In the genomic region with DNA sequence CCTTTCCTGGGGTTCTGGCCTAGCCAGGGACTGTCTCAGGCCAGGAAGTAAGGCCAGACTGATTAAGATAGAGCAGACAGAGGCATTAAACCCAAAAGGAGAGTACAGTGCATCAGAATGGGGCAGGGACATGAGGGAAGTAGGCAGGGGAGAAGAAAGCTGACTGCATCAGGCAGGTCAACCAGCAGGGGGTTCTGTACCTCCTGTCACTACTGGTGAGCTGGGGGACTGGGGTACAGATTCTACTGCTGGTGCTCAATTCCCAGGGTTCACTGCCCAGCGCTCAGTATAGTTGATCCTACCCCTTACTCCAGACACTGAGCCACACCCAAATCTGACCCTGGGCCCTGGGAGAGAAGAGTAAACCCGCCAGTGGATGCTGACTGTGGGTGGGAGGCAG, we compare ENCODE assay signal across 14 cellular contexts. TPM values are rescaled to one million over a fixed set of nuclear protein-coding genes. Genes with fewer than 3 reads are reported as not detected.
DNase-seq lines count a peak whose midpoint lies in the region; ATAC-seq, FAIRE-seq and TF ChIP-seq lines count a peak whose summit lies in the region.
"Had no signal": no experiment of that assay in that cellular context is flagged by ENCODE, and none has a peak within 500 bp of the region (broad histone marks: within the 10 kb centered on the region; RNA-seq: fewer than 3 reads in every experiment).

No MANE protein-coding gene starts in this region.

- no peak overlapping the region for H3K56ac ChIP-seq in H1 (replicated peaks; ENCODE audit: insufficient read length, low read depth, low read length)

- no peaks in the 10 kb centered on the region for H3K79me2 ChIP-seq in OCI-LY3 (ENCODE audit: low read length)
- no peaks in the 10 kb centered on the region for H3K79me2 ChIP-seq in H1 (ENCODE audit: control insufficient read depth in 1 of 2, insufficient read depth in 2 of 2, low read length in 2 of 2)

- peak overlapping the region; percentile 10 for H3K27ac Mint-ChIP-seq in stimulated activated effector memory CD8-positive, alpha-beta T cell treated with anti-CD3 and anti-CD28 coated beads, Interleukin-12 subunit alpha, Interleukin-12 subunit beta, amount 100 ng/mL, for 72 hours
- H3K27ac Mint-ChIP-seq: H9 had no signal

- TF ChIP-seq POLR2A in H1 (IDR thresholded peaks at IDR 0.05; ENCODE audit: control extremely low read depth in 1 of 2, low read depth in 2 of 2, low read length in 2 of 2): no peak

- H2AFZ ChIP-seq in OCI-LY3 (ENCODE audit: low read depth, low read length) (peak overlapping the region; percentile 41; the same call in 1 of the 2 replicates), H1 (ENCODE audit: low read length) (no peak overlapping the region)

- no peak overlapping the region for H4K5ac ChIP-seq in H1 (ENCODE audit: insufficient read length, low read depth, low read length)

- ATAC-seq in stimulated activated effector memory CD8-positive, alpha-beta T cell treated with anti-CD3 and anti-CD28 coated beads, Interleukin-12 subunit alpha, Interleukin-12 subunit beta, amount 100 ng/mL, for 72 hours: no peak
- ATAC-seq in GM19324 (IDR thresholded peaks at IDR 0.05; ENCODE audit: low FRiP score, unreplicated experiment) (no peak), GM19023 (IDR thresholded peaks at IDR 0.05; ENCODE audit: unreplicated experiment) (no peak)
- ATAC-seq: body of pancreas had no signal

- no peak overlapping the region for H2BK20ac ChIP-seq in H1 (ENCODE audit: low read length)

- H3K36me3 Mint-ChIP-seq in stimulated activated effector memory CD8-positive, alpha-beta T cell treated with anti-CD3 and anti-CD28 coated beads, Interleukin-12 subunit alpha, Interleukin-12 subunit beta, amount 100 ng/mL, for 72 hours: no peaks in the 10 kb centered on the region

- no peaks in the 10 kb centered on the region for H3K79me1 ChIP-seq in H1 (ENCODE audit: low read depth, low read length)

- DNase-seq in DMS53 (lab: John Stamatoyannopoulos, UW) (peak; percentile 4), DMS53 treated with DMSO at 0.1 percent for 48 hours (lab: John Stamatoyannopoulos, UW; ENCODE audit: unreplicated experiment) (no peak), H1 (ENCODE audit: low read depth in 1 of 2, low spot score in 2 of 2) (no peak), NCI-H2081 (lab: John Stamatoyannopoulos, UW) (no peak)
- DNase-seq in stimulated activated effector memory CD8-positive, alpha-beta T cell treated with anti-CD3 and anti-CD28 coated beads, Interleukin-12 subunit alpha, Interleukin-12 subunit beta, amount 100 ng/mL, for 72 hours (ENCODE audit: low spot score in 2 of 2): no peak
- DNase-seq: body of pancreas, H9, NCI-H748 treated with DMSO at 0.1 percent for 48 hours had no signal

- 0 out of 2 replicates have a peak overlapping the region, but pooled peaks have one; percentile 61 for H2BK15ac ChIP-seq in H1 (ENCODE audit: low read length)

- no peak overlapping the region for H3K14ac ChIP-seq in H1 (ENCODE audit: insufficient read length)

- no peak overlapping the region for H3K18ac ChIP-seq in H1 (ENCODE audit: extremely low read depth, low read length)

- H3K36me3 ChIP-seq in OCI-LY3 (replicated peaks; ENCODE audit: low read depth, low read length) (no peaks in the 10 kb centered on the region), H1 (ENCODE audit: control insufficient read depth in 2 of 4, insufficient read depth in 4 of 4, low read length in 3 of 4) (no peaks in the 10 kb centered on the region)

- no peak overlapping the region for H2AK5ac ChIP-seq in H1 (ENCODE audit: low read depth, low read length)

- H3K23ac ChIP-seq in H1 (ENCODE audit: insufficient read length): no peak overlapping the region

- peaks cover 2% of the 10 kb centered on the region for H3K4me1 Mint-ChIP-seq in stimulated activated effector memory CD8-positive, alpha-beta T cell treated with anti-CD3 and anti-CD28 coated beads, Interleukin-12 subunit alpha, Interleukin-12 subunit beta, amount 100 ng/mL, for 72 hours

- TF ChIP-seq CTCF in OCI-LY3 (IDR thresholded peaks at IDR 0.05; ENCODE audit: low read depth, low read length): peak; percentile 41
- TF ChIP-seq CTCF in H1 (IDR thresholded peaks at IDR 0.05; ENCODE audit: control extremely low read depth in 1 of 3, insufficient read depth in 1 of 3, low read depth in 1 of 3, low read length in 3 of 3): peak in 1 of 3 experiments; percentile 7; a peak in 1 of 4 replicates

- CTCF ChIA-PET in H1 (lab: Charles Lee; ENCODE audit: partially characterized antibody): interaction anchor here (0.7 to 16.5 kb wide), 7 partner anchors 6 to 478 kb away, joined by 3 to 163 read pairs (median 9); a partner anchor contains a TSS

- FAIRE-seq in H1 (lab: Jason Lieb, UNC): no peak
- FAIRE-seq: GM12891 had no signal

- H3K4me3 ChIP-seq in OCI-LY3 (ENCODE audit: low read length) (no peak overlapping the region), H1 (ENCODE audit: extremely low read depth in 1 of 4, insufficient read depth in 2 of 4, low read depth in 3 of 4, low read length in 4 of 4) (no peak overlapping the region)
- H3K4me3 ChIP-seq: body of pancreas had no signal

- H3K23me2 ChIP-seq in H1 (ENCODE audit: low read depth, low read length): peaks cover 9% of the 10 kb centered on the region; the same call in 1 of the 2 replicates

- no peaks in the 10 kb centered on the region for H3K9me3 ChIP-seq in OCI-LY3 (ENCODE audit: insufficient read depth, low read length)
- no peaks in the 10 kb centered on the region for H3K9me3 ChIP-seq in H1 (ENCODE audit: insufficient read depth in 2 of 2, low read depth in 1 of 2, low read length in 1 of 2)
- H3K9me3 ChIP-seq: body of pancreas had no signal

- peak overlapping the region; percentile 22; the same call in 1 of the 2 replicates for H3K9ac ChIP-seq in OCI-LY3 (ENCODE audit: low read length)
- no peak overlapping the region for H3K9ac ChIP-seq in H1 (replicated peaks in 1 of 4; ENCODE audit: extremely low read depth in 1 of 4, low read depth in 3 of 4, low read length in 3 of 4)

- H3K27ac ChIP-seq in OCI-LY3 (ENCODE audit: low read length): no peak overlapping the region
- no peak overlapping the region for H3K27ac ChIP-seq in H1 (ENCODE audit: low read depth, low read length)
- H3K27ac ChIP-seq: 22Rv1, body of pancreas had no signal

- no peaks in the 10 kb centered on the region for H3K9me3 Mint-ChIP-seq in stimulated activated effector memory CD8-positive, alpha-beta T cell treated with anti-CD3 and anti-CD28 coated beads, Interleukin-12 subunit alpha, Interleukin-12 subunit beta, amount 100 ng/mL, for 72 hours
- H3K9me3 Mint-ChIP-seq: H9 had no signal

- H3K4me3 Mint-ChIP-seq in stimulated activated effector memory CD8-positive, alpha-beta T cell treated with anti-CD3 and anti-CD28 coated beads, Interleukin-12 subunit alpha, Interleukin-12 subunit beta, amount 100 ng/mL, for 72 hours: no peak overlapping the region
- H3K4me3 Mint-ChIP-seq: H9 had no signal

- TF ChIP-seq EP300 in H1 (IDR thresholded peaks at IDR 0.05; ENCODE audit: borderline replicate concordance in 1 of 2, low read depth in 2 of 2, low read length in 2 of 2): no peak

- H4K20me1 ChIP-seq in OCI-LY3 (ENCODE audit: insufficient read depth, low read length) (no peaks in the 10 kb centered on the region), H1 (replicated peaks in 1 of 2; ENCODE audit: control insufficient read depth in 1 of 2, insufficient read depth in 2 of 2, low read length in 2 of 2) (no peaks in the 10 kb centered on the region)

- no peak overlapping the region for H2BK12ac ChIP-seq in H1 (ENCODE audit: low read depth, low read length)

- H3K4me2 ChIP-seq in OCI-LY3 (ENCODE audit: low read length) (peak overlapping the region; percentile 23), H1 (ENCODE audit: insufficient read depth in 1 of 2, low read depth in 2 of 2, low read length in 2 of 2) (no peak overlapping the region)

- H3K27me3 ChIP-seq in OCI-LY3 (ENCODE audit: low read depth, low read length) (peaks cover 8% of the 10 kb centered on the region), H1 (replicated peaks in 1 of 4; ENCODE audit: control insufficient read depth in 3 of 4, extremely low read depth in 1 of 4, insufficient read depth in 3 of 4, low read length in 3 of 4) (no peaks in the 10 kb centered on the region)
- H3K27me3 ChIP-seq: body of pancreas had no signal

- no peak overlapping the region for H3K4ac ChIP-seq in H1 (replicated peaks; ENCODE audit: insufficient read length, low read depth, low read length)

- H2BK5ac ChIP-seq in H1 (ENCODE audit: low read depth, low read length): no peak overlapping the region

- WGBS in H1 (ENCODE audit: extremely low coverage in 1 of 2, insufficient coverage in 1 of 2, insufficient read length in 1 of 2, insufficient replicate concordance in 2 of 2, low coverage in 1 of 2, low lambda C conversion rate in 2 of 2, missing lambda C conversion rate in 1 of 2), 2 experiments: 81% methylated on average over 2 of the region's 2 CpGs; no CpG with 5 or more reads in 1 of the 2 experiments

- H2BK120ac ChIP-seq in H1 (replicated peaks; ENCODE audit: low read depth, low read length): no peak overlapping the region

- peaks cover 25% of the 10 kb centered on the region for H3K4me1 ChIP-seq in OCI-LY3 (ENCODE audit: low read length)
- H3K4me1 ChIP-seq in H1 (replicated peaks in 1 of 4; ENCODE audit: control insufficient read depth in 3 of 4, insufficient read depth in 4 of 4, low read length in 3 of 4): peaks cover 3 to 13% (median 7%) of the 10 kb centered on the region in 4 experiments

- no peak overlapping the region for H4K91ac ChIP-seq in H1 (replicated peaks; ENCODE audit: insufficient read length, low read length)

- POLR2A ChIA-PET in H1 (lab: Charles Lee; ENCODE audit: partially characterized antibody): interaction anchor here (0.6 to 2.2 kb wide), 4 partner anchors 8 to 105 kb away, joined by 5 to 10 read pairs (median 6); a partner anchor contains a TSS

- TF ChIP-seq RAD21 in H1 (IDR thresholded peaks at IDR 0.05 in 1 of 2, conservative IDR thresholded peaks at IDR 0.05 in 1 of 2; ENCODE audit: low read depth in 2 of 2, low read length in 2 of 2): no peak

- H4K8ac ChIP-seq in H1 (ENCODE audit: extremely low read depth, insufficient read depth, low read length): no peak overlapping the region

RNA-seq across cellular contexts. Expression of a gene that starts 12.9 kb away (rescaled TPM):
- 33.4 and 39.2 TPM in 2 replicates for total RNA-seq in H1 (2021; fragmentation: NEBNext Ultra II Directional; extraction: Animal tissue kit (Norgen Biotek cat#: 25700))
- polyA plus RNA-seq in H1 (2011; rRNA removed): 15.9 and 17.7 TPM in 2 replicates
- 27.1 TPM for polyA plus RNA-seq in H1 (2011; cell fraction: cytosol; rRNA removed)
- 54.2 TPM for polyA plus RNA-seq in H1 (2011; cell fraction: nucleus; rRNA removed)
- 17.8 to 25.9 TPM (median 22.8 TPM) in 4 replicates for polyA plus RNA-seq in H1 (2012, experiment 1 of 2)
- polyA plus RNA-seq in H1 (2012, experiment 2 of 2): 8.3 TPM
- 11.7 TPM for polyA plus RNA-seq in H1 (2013, experiment 1 of 2)
- polyA plus RNA-seq in H1 (2013, experiment 2 of 2): 10.6 TPM
- polyA minus RNA-seq in H1 (2011; rRNA and poly(A)+ RNA removed): 149 and 157 TPM in 2 replicates
- 35.4 TPM for polyA minus RNA-seq in H1 (2011; cell fraction: cytosol; rRNA and poly(A)+ RNA removed)
- polyA minus RNA-seq in H1 (2011; cell fraction: nucleus; rRNA and poly(A)+ RNA removed): 40.5 TPM

RNA-seq across cellular contexts. Expression of a gene that starts 39.1 kb away (rescaled TPM):
- total RNA-seq in H1 (2021; fragmentation: NEBNext Ultra II Directional; extraction: Animal tissue kit (Norgen Biotek cat#: 25700)): not detected in 2 replicates
- 0.02 TPM in 1 of 2 replicates, not detected in the other for polyA plus RNA-seq in H1 (2011; rRNA removed)
- 0.03 TPM for polyA plus RNA-seq in H1 (2011; cell fraction: cytosol; rRNA removed)
- polyA plus RNA-seq in H1 (2011; cell fraction: nucleus; rRNA removed): not detected
- not detected in 4 replicates for polyA plus RNA-seq in H1 (2012, experiment 1 of 2)
- not detected for polyA plus RNA-seq in H1 (2012, experiment 2 of 2)
- polyA plus RNA-seq in H1 (2013, experiment 1 of 2): 0.02 TPM
- polyA plus RNA-seq in H1 (2013, experiment 2 of 2): not detected
- 0.05 TPM in 1 of 2 replicates, not detected in the other for polyA minus RNA-seq in H1 (2011; rRNA and poly(A)+ RNA removed)
- not detected for polyA minus RNA-seq in H1 (2011; cell fraction: cytosol; rRNA and poly(A)+ RNA removed)
- polyA minus RNA-seq in H1 (2011; cell fraction: nucleus; rRNA and poly(A)+ RNA removed): 0.20 TPM
- total RNA-seq: body of pancreas, H9, HT-29 had no signal
